ENCODE assay signal across 24 cellular contexts in the genomic region with DNA sequence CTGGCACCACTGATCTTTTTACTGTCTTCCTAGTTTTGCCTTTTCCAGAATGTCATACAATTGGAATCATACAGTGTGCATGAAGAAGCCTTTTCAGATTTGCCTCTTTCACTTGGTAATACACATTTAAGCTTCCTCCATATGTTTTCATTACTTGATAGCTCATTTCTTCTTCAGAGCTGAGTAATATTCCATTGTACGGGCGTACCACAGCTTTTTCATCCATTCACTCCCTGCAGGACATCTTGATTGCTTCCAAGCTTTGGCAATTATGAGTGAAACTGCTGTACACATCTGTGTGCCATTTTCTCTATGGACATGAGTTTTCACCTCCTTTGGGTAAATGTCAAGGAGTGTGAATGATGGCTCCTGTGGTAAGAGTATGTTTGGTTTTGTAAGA. TPM values are rescaled to one million over a fixed set of nuclear protein-coding genes. Genes with fewer than 3 reads are reported as not detected.
A peak's percentile ranks its signal among the peaks of the same experiment; 100 is the strongest.
DNase-seq lines count a peak whose midpoint lies in the region; ATAC-seq, FAIRE-seq and TF ChIP-seq lines count a peak whose summit lies in the region.
"Had no signal": no experiment of that assay in that cellular context is flagged by ENCODE, and none has a peak within 500 bp of the region (broad histone marks: within the 10 kb centered on the region; RNA-seq: fewer than 3 reads in every experiment).

No MANE protein-coding gene starts in this region.

- TF ChIP-seq EP300 in GM12878 (IDR thresholded peaks at IDR 0.05; ENCODE audit: borderline replicate concordance in 1 of 2, control insufficient read depth in 1 of 2, low read depth in 2 of 2, low read length in 2 of 2): no peak

- H3K9ac ChIP-seq in GM12878 (ENCODE audit: control insufficient read depth, insufficient read depth, low read length): no peak overlapping the region
- H3K9ac ChIP-seq in mucosa of rectum (ENCODE audit: low read depth in 1 of 2, low read length in 2 of 2): no peak overlapping the region

- CTCF ChIA-PET in GM12878 (lab: Yijun Ruan, JAX): interaction anchor here (1.0 to 3.0 kb wide), 5 partner anchors 9 to 485 kb away, joined by 3 to 13 read pairs (median 4); no protein-coding TSS in a partner anchor

- no peak for FAIRE-seq in GM12878 (lab: Jason Lieb, UNC)
- FAIRE-seq: A549, D721Med, GM18507 had no signal

- no peak for TF ChIP-seq POLR2A in GM12878 (IDR thresholded peaks at IDR 0.05; ENCODE audit: low read depth, low read length)

- in situ Hi-C loops in GM12878 (cut with MboI): loop anchor here (10.0 kb wide), 1 partner anchor 1068 kb away; no protein-coding TSS in a partner anchor

- 97% methylated on average over 2 of the region's 2 CpGs for WGBS in GM12878 (ENCODE audit: insufficient coverage, insufficient replicate concordance, low lambda C conversion rate, missing lambda C conversion rate)

- ATAC-seq in left cardiac atrium (no peak), GM12878 (no peak), GM21515 (IDR thresholded peaks at IDR 0.05; ENCODE audit: unreplicated experiment) (no peak)
- ATAC-seq: A549, GM23338, HCT116 had no signal

- no peak for TF ChIP-seq CTCF in left ventricle myocardium inferior (IDR thresholded peaks at IDR 0.05; ENCODE audit: borderline replicate concordance)
- TF ChIP-seq CTCF in GM12878 (IDR thresholded peaks at IDR 0.05 in 2 of 3, conservative IDR thresholded peaks at IDR 0.05 in 1 of 3; ENCODE audit: control insufficient read depth in 2 of 3, extremely low read depth in 1 of 3, insufficient read depth in 1 of 3, low read depth in 3 of 3, low read length in 3 of 3): no peak

- intact Hi-C loops in left ventricle myocardium inferior (cut with micrococcal nuclease) (no loop called here), left cardiac atrium (cut with DNase I) (no loop called here), GM12878 (cut with micrococcal nuclease; ENCODE audit: unreplicated experiment) (no loop called here)

- peaks cover 3% of the 10 kb centered on the region for H3K9me3 ChIP-seq in left ventricle myocardium inferior (replicated peaks)
- H3K9me3 ChIP-seq in GM12878 (replicated peaks; ENCODE audit: control insufficient read depth, insufficient read depth, low read length): peaks cover 3% of the 10 kb centered on the region
- H3K9me3 ChIP-seq in mucosa of rectum (ENCODE audit: control insufficient read depth in 2 of 2, low read length in 2 of 2): no peaks in the 10 kb centered on the region
- H3K9me3 ChIP-seq: A549, BE2C had no signal

- H3K79me2 ChIP-seq in GM12878 (ENCODE audit: control insufficient read depth, insufficient read depth, low read length): no peaks in the 10 kb centered on the region

- H3K4me3 ChIP-seq in left ventricle myocardium inferior: no peak overlapping the region
- H3K4me3 ChIP-seq in GM12878: no peak overlapping the region
- H3K4me3 ChIP-seq in mucosa of rectum (ENCODE audit: low read length in 2 of 2): no peak overlapping the region
- H3K4me3 ChIP-seq: A549; BLaER1 treated with 17β-estradiol and CSF1 and Interleukin-3, amounts not matched to agents 10 nM and 100 nM; GM23338 had no signal

- H2AFZ ChIP-seq in GM12878 (ENCODE audit: control insufficient read depth, low read depth, low read length): no peak overlapping the region
- H2AFZ ChIP-seq: GM23338 had no signal

- peaks cover 37% of the 10 kb centered on the region for H3K4me1 ChIP-seq in left ventricle myocardium inferior
- H3K4me1 ChIP-seq in GM12878 (ENCODE audit: control insufficient read depth, insufficient read depth, low read length): peaks cover 40% of the 10 kb centered on the region
- H3K4me1 ChIP-seq in mucosa of rectum (ENCODE audit: control insufficient read depth in 2 of 2, insufficient read depth in 2 of 2, low read length in 2 of 2): peaks cover 0 to 7% of the 10 kb centered on the region in 2 donors
- H3K4me1 ChIP-seq: A549, BE2C had no signal

- SMC1A ChIA-PET in GM12878 (lab: Charles Lee; ENCODE audit: uncharacterized antibody, unreplicated experiment): interaction anchor here (0.7 to 2.3 kb wide), 12 partner anchors 26 to 517 kb away, joined by 3 to 14 read pairs (median 4); no protein-coding TSS in a partner anchor

- no peak for DNase-seq in left ventricle myocardium inferior
- no peak for DNase-seq in left cardiac atrium
- no peak for DNase-seq in GM12878 (ENCODE audit: low read depth, low spot score)
- DNase-seq in NCI-H2029 (lab: John Stamatoyannopoulos, UW): no peak
- DNase-seq: 8988T; ACHN; AML-193; BE2C; CD4-positive, alpha-beta T cell; CD8-positive, alpha-beta memory T cell; DMS 273 treated with DMSO at 0.1 percent for 48 hours; EL; GDM1; H9; HFFc6 had no signal

- no peaks in the 10 kb centered on the region for H3K36me3 ChIP-seq in left ventricle myocardium inferior
- H3K36me3 ChIP-seq in GM12878 (ENCODE audit: control insufficient read depth in 2 of 2, insufficient read depth in 2 of 2, low read length in 1 of 2): no peaks in the 10 kb centered on the region
- no peaks in the 10 kb centered on the region for H3K36me3 ChIP-seq in mucosa of rectum (ENCODE audit: control insufficient read depth in 2 of 2, insufficient read depth in 2 of 2, low read length in 2 of 2)
- H3K36me3 ChIP-seq: BE2C; BLaER1 treated with 17β-estradiol and CSF1 and Interleukin-3, amounts not matched to agents 10 nM and 100 nM had no signal

- H3K27ac ChIP-seq in left ventricle myocardium inferior (replicated peaks): peak overlapping the region; percentile 36
- peak overlapping the region; percentile 58 for H3K27ac ChIP-seq in GM12878 (ENCODE audit: control insufficient read depth, insufficient read depth)
- peak overlapping the region; percentile 35 for H3K27ac ChIP-seq in mucosa of rectum (ENCODE audit: low read depth in 2 of 2, low read length in 2 of 2)
- H3K27ac ChIP-seq: A549 had no signal

- no peaks in the 10 kb centered on the region for H4K20me1 ChIP-seq in GM12878 (ENCODE audit: control insufficient read depth, insufficient read depth)

- no TSS peak for BruUV-seq in GM12878 (replicated peaks; lab: Mats Ljungman, UMichigan)

- RAD21 ChIA-PET in GM12878 (lab: Charles Lee; ENCODE audit: unreplicated experiment): interaction anchor here (1.0 to 3.5 kb wide), 8 partner anchors 13 to 249 kb away, joined by 3 to 27 read pairs (median 6); a partner anchor contains a TSS

- POLR2A ChIA-PET in GM12878 (lab: Charles Lee): interaction anchor here (0.6 to 2.8 kb wide), 3 partner anchors 26 to 45 kb away, joined by 3 to 5 read pairs (median 5); no protein-coding TSS in a partner anchor

- H3K27me3 ChIP-seq in left ventricle myocardium inferior (ENCODE audit: low read depth) (peaks cover 22% of the 10 kb centered on the region), GM12878 (replicated peaks in 1 of 2; ENCODE audit: control insufficient read depth in 2 of 2, insufficient read depth in 2 of 2, low read length in 1 of 2) (no peaks in the 10 kb centered on the region), mucosa of rectum (ENCODE audit: control insufficient read depth in 2 of 2, insufficient read depth in 2 of 2, low read length in 2 of 2) (peaks cover 10 to 23% of the 10 kb centered on the region in 2 donors)

- no peak overlapping the region for H3K4me2 ChIP-seq in GM12878 (ENCODE audit: control insufficient read depth, insufficient read depth)
- H3K4me2 ChIP-seq: A549, GM23338 had no signal

- no peak for TF ChIP-seq RAD21 in GM12878 (IDR thresholded peaks at IDR 0.05; ENCODE audit: insufficient read depth, low read depth, low read length)

TF ChIP-seq in GM12878, 131 proteins besides CTCF, POLR2A, EP300 and RAD21 (continues in another document):
- TF ChIP-seq JUNB (IDR thresholded peaks at IDR 0.05): no peak
- no peak for TF ChIP-seq NFXL1 (IDR thresholded peaks at IDR 0.05; ENCODE audit: borderline replicate concordance)
- TF ChIP-seq KDM1A (IDR thresholded peaks at IDR 0.05; ENCODE audit: borderline replicate concordance): no peak
- TF ChIP-seq, protein P1, sequence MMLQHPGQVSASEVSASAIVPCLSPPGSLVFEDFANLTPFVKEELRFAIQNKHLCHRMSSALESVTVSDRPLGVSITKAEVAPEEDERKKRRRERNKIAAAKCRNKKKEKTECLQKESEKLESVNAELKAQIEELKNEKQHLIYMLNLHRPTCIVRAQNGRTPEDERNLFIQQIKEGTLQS (IDR thresholded peaks at IDR 0.05; ENCODE audit: borderline replicate concordance, extremely low read depth, low read depth, low read length): no peak
- no peak for TF ChIP-seq SREBF1 (IDR thresholded peaks at IDR 0.05; ENCODE audit: low read length)
- TF ChIP-seq ESRRA (IDR thresholded peaks at IDR 0.05; ENCODE audit: low read length): no peak
- TF ChIP-seq POLR2AphosphoS2 (IDR thresholded peaks at IDR 0.05; ENCODE audit: low read depth, low read length): no peak

RNA-seq across cellular contexts. Expression of a gene that starts 46.2 kb away (rescaled TPM):
- 1.2 TPM for total RNA-seq in left ventricle myocardium inferior
- total RNA-seq in left cardiac atrium: 1 to 10 TPM; 1.9 to 2.4 TPM
- total RNA-seq in GM12878 (2013; cell fraction: nucleolus; rRNA removed): 79.0 and 83.4 TPM in 2 replicates
- 103 and 132 TPM in 2 replicates for total RNA-seq in GM12878 (2014; rRNA removed)
- 111 and 122 TPM in 2 replicates for total RNA-seq in GM12878 (2014; rRNA removed; fragmentation: Illumina TruSeq; extraction: Trizol)
- total RNA-seq in GM12878 (2021): 68.2 and 77.3 TPM in 2 replicates
- 90.7 TPM for polyA plus RNA-seq in GM12878 (2011; ENCODE audit: low read depth)
- polyA plus RNA-seq in GM12878 (2011; rRNA removed): 118 and 145 TPM in 2 replicates
- polyA plus RNA-seq in GM12878 (2011; cell fraction: cytosol; rRNA removed): 92.0 and 93.2 TPM in 2 replicates
- 28.5 and 54.0 TPM in 2 replicates for polyA plus RNA-seq in GM12878 (2011; cell fraction: nucleus; rRNA removed)
- 80.3 and 84.9 TPM in 2 replicates for polyA plus RNA-seq in GM12878 (2012)
- polyA plus RNA-seq in GM12878 (2014; fragmentation: Illumina TruSeq; extraction: Trizol): 136 and 138 TPM in 2 replicates
- polyA plus RNA-seq in GM12878 (2014; fragmentation: Nextera tagmentation; extraction: Ambion mirVana): 100 to 1,000 TPM; 306 to 457 TPM
- 83.2 and 119 TPM in 2 replicates for polyA plus RNA-seq in GM12878 (2014; rRNA removed)
- 100 to 1,000 TPM; 180 to 186 TPM for polyA plus RNA-seq in GM12878 (2016; fragmentation: Nextera tagmentation; extraction: Ambion mirVana)
- 50.8 and 71.5 TPM in 2 replicates for polyA minus RNA-seq in GM12878 (2011; rRNA and poly(A)+ RNA removed)
- 31.0 and 32.2 TPM in 2 replicates for polyA minus RNA-seq in GM12878 (2011; cell fraction: cytosol; rRNA and poly(A)+ RNA removed)
- 14.5 and 15.8 TPM in 2 replicates for polyA minus RNA-seq in GM12878 (2011; cell fraction: nucleus; rRNA and poly(A)+ RNA removed)
- total RNA-seq: GM23338, H4, H9, HFFc6 had no signal
- polyA plus RNA-seq: A549 had no signal

Comparison
In these comparisons a context has a peak if more than half of its experiments do, and no peak if none do; other contexts are left out.
1. RNA of a gene that starts 46.2 kb away (total RNA-seq): 68.2 to 132 TPM in GM12878; 1.9 to 2.4 TPM in left cardiac atrium and 1.2 TPM in left ventricle myocardium inferior (single experiment); every median in the first group is over 10 times any median in the second.
2. Peak in every context shown above with its lines, with median percentiles within 50 percentile points of each other: H3K27ac ChIP-seq.